9 cellular contexts compared by ENCODE assay signal in genomic region chr4:140595065-140595464, GRCh38. TPM values are rescaled to one million over a fixed set of nuclear protein-coding genes. Genes with fewer than 3 reads are reported as not detected.
A peak's percentile ranks its signal among the peaks of the same experiment; 100 is the strongest.
DNase-seq lines count a peak whose midpoint lies in the region; ATAC-seq and TF ChIP-seq lines count a peak whose summit lies in the region.
"Had no signal": no experiment of that assay in that cellular context is flagged by ENCODE, and none has a peak within 500 bp of the region (broad histone marks: within the 10 kb centered on the region; RNA-seq: fewer than 3 reads in every experiment).

No MANE protein-coding gene starts in this region.

- H3K4me3 Mint-ChIP-seq in GM23338 = no peak overlapping the region
- H3K4me3 Mint-ChIP-seq in activated CD4-positive, alpha-beta memory T cell treated with anti-CD3 and anti-CD28 coated beads, Interleukin-2, amount 10 ng/mL, durations not matched to agents 7 days and 5 days = no peak overlapping the region

- POLR2A ChIA-PET in activated CD4-positive, alpha-beta memory T cell treated with anti-CD3 and anti-CD28 coated beads, Interleukin-2, amount 10 ng/mL, durations not matched to agents 7 days and 5 days (lab: Charles Lee) = no interaction called here

- H3K79me2 ChIP-seq in GM23338 (replicated peaks; ENCODE audit: insufficient read depth) = no peaks in the 10 kb centered on the region

- H3K4me2 ChIP-seq in GM23338 = no peak overlapping the region

- CTCF ChIA-PET in activated CD4-positive, alpha-beta memory T cell treated with anti-CD3 and anti-CD28 coated beads, Interleukin-2, amount 10 ng/mL, durations not matched to agents 7 days and 5 days (lab: Charles Lee) = no interaction called here

- TF ChIP-seq CTCF in GM23338 (conservative IDR thresholded peaks at IDR 0.05; ENCODE audit: low read depth in 2 of 2) (peak; percentile 79 to 93), testis (IDR thresholded peaks at IDR 0.05) (peak in 2 of 3 experiments; percentile 8 to 39), coronary artery (IDR thresholded peaks at IDR 0.05) (no peak), vagina (IDR thresholded peaks at IDR 0.05) (no peak)

- H3K4me3 ChIP-seq in GM23338 (no peak overlapping the region), testis (no peak overlapping the region), coronary artery (no peak overlapping the region), vagina (no peak overlapping the region)

- WGBS in testis, 2 donors = 59 to 64% methylated on average over 1 of the region's 1 CpG

- no peak overlapping the region for H3K27ac ChIP-seq in GM23338 (ENCODE audit: low read depth)
- H3K27ac ChIP-seq in testis = no peak overlapping the region
- H3K27ac ChIP-seq in coronary artery = no peak overlapping the region
- H3K27ac ChIP-seq in vagina = no peak overlapping the region
- H3K27ac ChIP-seq: HL-60 had no signal

- H3K4me1 ChIP-seq in GM23338 (ENCODE audit: insufficient read depth) (no peaks in the 10 kb centered on the region), testis (no peaks in the 10 kb centered on the region), vagina (no peaks in the 10 kb centered on the region)

- peak; percentile 100 for ATAC-seq in GM23338

- H3K27ac Mint-ChIP-seq in GM23338 = no peak overlapping the region
- H3K27ac Mint-ChIP-seq in activated CD4-positive, alpha-beta memory T cell treated with anti-CD3 and anti-CD28 coated beads, Interleukin-2, amount 10 ng/mL, durations not matched to agents 7 days and 5 days = no peak overlapping the region

- DNase-seq in DMS53 (lab: John Stamatoyannopoulos, UW) (peak; percentile 92), GM23338 (ENCODE audit: low spot score) (peak; percentile 78), NCI-H345 (lab: John Stamatoyannopoulos, UW) (peak; percentile 67), fibroblast of peridontal ligament (ENCODE audit: extremely low read depth) (peak; percentile 5), testis (peak; percentile 20), coronary artery (ENCODE audit: low spot score) (no peak), vagina (ENCODE audit: extremely low spot score in 2 of 2) (no peak)
- no peak for DNase-seq in activated CD4-positive, alpha-beta memory T cell treated with anti-CD3 and anti-CD28 coated beads, Interleukin-2, amount 10 ng/mL, durations not matched to agents 7 days and 5 days

- no peaks in the 10 kb centered on the region for H3F3A ChIP-seq in GM23338 (replicated peaks; ENCODE audit: low read depth)

- no peaks in the 10 kb centered on the region for H3K9me3 ChIP-seq in testis
- no peaks in the 10 kb centered on the region for H3K9me3 ChIP-seq in vagina

- no peaks in the 10 kb centered on the region for H4K20me1 ChIP-seq in GM23338 (replicated peaks; ENCODE audit: insufficient read depth)

- no peaks in the 10 kb centered on the region for H3K36me3 Mint-ChIP-seq in GM23338 (ENCODE audit: low read depth)
- H3K36me3 Mint-ChIP-seq in activated CD4-positive, alpha-beta memory T cell treated with anti-CD3 and anti-CD28 coated beads, Interleukin-2, amount 10 ng/mL, durations not matched to agents 7 days and 5 days (ENCODE audit: low read depth) = no peaks in the 10 kb centered on the region

- H3K9me2 ChIP-seq in GM23338 (ENCODE audit: insufficient read depth) = no peaks in the 10 kb centered on the region

- TF ChIP-seq POLR2A in testis (IDR thresholded peaks at IDR 0.05) = no peak
- TF ChIP-seq POLR2A in vagina (IDR thresholded peaks at IDR 0.05) = no peak

- H3K27me3 ChIP-seq in GM23338 (ENCODE audit: insufficient read depth) (no peaks in the 10 kb centered on the region), testis (no peaks in the 10 kb centered on the region), vagina (no peaks in the 10 kb centered on the region)

- no peaks in the 10 kb centered on the region; the same call in 2 of the 3 replicates for H3K4me1 Mint-ChIP-seq in GM23338
- H3K4me1 Mint-ChIP-seq in activated CD4-positive, alpha-beta memory T cell treated with anti-CD3 and anti-CD28 coated beads, Interleukin-2, amount 10 ng/mL, durations not matched to agents 7 days and 5 days = peaks cover 6% of the 10 kb centered on the region

- H3K9me3 Mint-ChIP-seq in GM23338 = no peaks in the 10 kb centered on the region
- no peaks in the 10 kb centered on the region for H3K9me3 Mint-ChIP-seq in activated CD4-positive, alpha-beta memory T cell treated with anti-CD3 and anti-CD28 coated beads, Interleukin-2, amount 10 ng/mL, durations not matched to agents 7 days and 5 days

- no peaks in the 10 kb centered on the region for H3K27me3 Mint-ChIP-seq in GM23338 (ENCODE audit: insufficient read depth, low read depth, poor library complexity)
- peaks cover 29% of the 10 kb centered on the region for H3K27me3 Mint-ChIP-seq in activated CD4-positive, alpha-beta memory T cell treated with anti-CD3 and anti-CD28 coated beads, Interleukin-2, amount 10 ng/mL, durations not matched to agents 7 days and 5 days

- intact Hi-C loops in testis (cut with DNase I; ENCODE audit: low total_unique reads) (no loop called here), vagina (cut with DNase I) (no loop called here)

- no peaks in the 10 kb centered on the region for H3K36me3 ChIP-seq in GM23338 (ENCODE audit: insufficient read depth)
- no peaks in the 10 kb centered on the region for H3K36me3 ChIP-seq in testis (ENCODE audit: low read depth, missing control alignments)
- no peaks in the 10 kb centered on the region for H3K36me3 ChIP-seq in vagina

- H2AFZ ChIP-seq in GM23338 = no peak overlapping the region

TF ChIP-seq in GM23338, 12 proteins besides CTCF, POLR2A, EP300 and RAD21 (continues in another document):
- TF ChIP-seq JUNB (IDR thresholded peaks at IDR 0.05; ENCODE audit: unreplicated experiment) (no peak), ETS1 (IDR thresholded peaks at IDR 0.05) (no peak), EZH2 (IDR thresholded peaks at IDR 0.05; ENCODE audit: low read depth, unreplicated experiment) (no peak), ZNF331 (CRISPR knock-in tag; IDR thresholded peaks at IDR 0.05; ENCODE audit: low read depth) (no peak), CREB1 (CRISPR knock-in tag; IDR thresholded peaks at IDR 0.05; ENCODE audit: low read depth) (no peak), STAT1 (IDR thresholded peaks at IDR 0.05; ENCODE audit: unreplicated experiment) (no peak), POLR2AphosphoS5 (IDR thresholded peaks at IDR 0.05; ENCODE audit: low read depth) (no peak), ZNF114 (CRISPR knock-in tag; IDR thresholded peaks at IDR 0.05) (no peak)
- TF ChIP-seq, protein P1, sequence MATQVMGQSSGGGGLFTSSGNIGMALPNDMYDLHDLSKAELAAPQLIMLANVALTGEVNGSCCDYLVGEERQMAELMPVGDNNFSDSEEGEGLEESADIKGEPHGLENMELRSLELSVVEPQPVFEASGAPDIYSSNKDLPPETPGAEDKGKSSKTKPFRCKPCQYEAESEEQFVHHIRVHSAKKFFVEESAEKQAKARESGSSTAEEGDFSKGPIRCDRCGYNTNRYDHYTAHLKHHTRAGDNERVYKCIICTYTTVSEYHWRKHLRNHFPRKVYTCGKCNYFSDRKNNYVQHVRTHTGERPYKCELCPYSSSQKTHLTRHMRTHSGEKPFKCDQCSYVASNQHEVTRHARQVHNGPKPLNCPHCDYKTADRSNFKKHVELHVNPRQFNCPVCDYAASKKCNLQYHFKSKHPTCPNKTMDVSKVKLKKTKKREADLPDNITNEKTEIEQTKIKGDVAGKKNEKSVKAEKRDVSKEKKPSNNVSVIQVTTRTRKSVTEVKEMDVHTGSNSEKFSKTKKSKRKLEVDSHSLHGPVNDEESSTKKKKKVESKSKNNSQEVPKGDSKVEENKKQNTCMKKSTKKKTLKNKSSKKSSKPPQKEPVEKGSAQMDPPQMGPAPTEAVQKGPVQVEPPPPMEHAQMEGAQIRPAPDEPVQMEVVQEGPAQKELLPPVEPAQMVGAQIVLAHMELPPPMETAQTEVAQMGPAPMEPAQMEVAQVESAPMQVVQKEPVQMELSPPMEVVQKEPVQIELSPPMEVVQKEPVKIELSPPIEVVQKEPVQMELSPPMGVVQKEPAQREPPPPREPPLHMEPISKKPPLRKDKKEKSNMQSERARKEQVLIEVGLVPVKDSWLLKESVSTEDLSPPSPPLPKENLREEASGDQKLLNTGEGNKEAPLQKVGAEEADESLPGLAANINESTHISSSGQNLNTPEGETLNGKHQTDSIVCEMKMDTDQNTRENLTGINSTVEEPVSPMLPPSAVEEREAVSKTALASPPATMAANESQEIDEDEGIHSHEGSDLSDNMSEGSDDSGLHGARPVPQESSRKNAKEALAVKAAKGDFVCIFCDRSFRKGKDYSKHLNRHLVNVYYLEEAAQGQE (IDR thresholded peaks at IDR 0.05; ENCODE audit: unreplicated experiment) = no peak

RNA-seq across cellular contexts. Expression of gene UCP1, which starts 26.3 kb away (rescaled TPM):
- total RNA-seq in GM23338 (2014; rRNA removed; shearing (Covaris generic)) = 0.21 TPM in 1 of 2 replicates, not detected in the other
- polyA plus RNA-seq in GM23338 (2016; fragmentation: Nextera tagmentation; extraction: Ambion mirVana) = 0.40 TPM in 1 of 2 replicates, not detected in the other
- total RNA-seq in testis = under 1 TPM in 1 of 2 donors, not detected in 1; 0.79 TPM
- not detected for polyA plus RNA-seq in testis (ENCODE audit: insufficient read depth, low read depth, low replicate concordance)
- total RNA-seq in activated CD4-positive, alpha-beta memory T cell treated with anti-CD3 and anti-CD28 coated beads, Interleukin-2, amount 10 ng/mL, durations not matched to agents 7 days and 5 days = not detected
- total RNA-seq in vagina = not detected

Comparison
In these comparisons a context has a peak if more than half of its experiments do, and no peak if none do; other contexts are left out.
1. DNase-seq: peak in DMS53 (single experiment), GM23338 (single experiment), NCI-H345 (single experiment), fibroblast of peridontal ligament (single experiment) and testis (single experiment); none in activated CD4-positive, alpha-beta memory T cell treated with anti-CD3 and anti-CD28 coated beads, Interleukin-2, amount 10 ng/mL, durations not matched to agents 7 days and 5 days (single experiment), coronary artery (single experiment) and vagina (0 of 2).
2. CTCF ChIP-seq: peak in GM23338 (2 of 2) and testis (2 of 3); none in coronary artery (single experiment) and vagina (0 of 3).